1 cellular context compared by ENCODE assay signal in the genomic region with DNA sequence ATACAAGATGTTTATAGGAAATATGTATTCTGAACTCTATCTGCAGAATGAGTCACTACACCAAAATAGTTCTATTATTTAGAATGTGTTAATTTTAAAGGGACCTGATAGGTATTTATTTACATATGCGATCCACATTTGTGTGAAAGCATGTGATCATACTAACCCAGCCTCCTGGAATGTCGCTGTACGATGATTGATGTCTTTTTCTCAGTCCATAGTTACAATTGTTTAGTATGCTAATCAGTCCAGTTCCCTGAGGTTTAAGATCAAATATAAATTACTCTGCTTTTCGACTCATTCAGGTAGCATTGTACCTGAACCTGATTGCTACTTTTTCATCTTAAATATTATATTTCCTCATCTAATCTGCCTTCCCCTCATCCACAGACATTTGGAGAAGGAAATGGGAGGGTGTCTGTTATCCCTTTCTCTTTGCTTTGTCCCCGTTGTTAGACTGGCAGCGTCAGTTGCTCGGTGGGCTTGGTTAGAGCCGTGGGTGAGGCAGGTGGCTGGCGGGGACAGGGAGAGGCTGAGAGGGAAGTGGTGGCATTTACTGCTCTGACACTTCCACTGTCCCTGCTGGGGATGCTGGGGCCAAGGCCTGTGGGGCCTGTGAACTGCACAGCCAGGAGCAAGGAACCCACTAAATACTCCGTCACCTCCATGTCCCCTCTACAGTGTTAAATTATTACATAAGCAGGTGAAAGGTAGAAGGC.
A peak's percentile ranks its signal among the peaks of the same experiment; 100 is the strongest.
TF ChIP-seq lines count a peak whose summit lies in the region.

No MANE protein-coding gene starts in this region.

TF ChIP-seq in K562, 482 proteins besides CTCF, POLR2A, EP300 and RAD21 (continued from another document):
- TF ChIP-seq PBX2 (CRISPR knock-in tag; IDR thresholded peaks at IDR 0.05; ENCODE audit: low read depth): no peak
- TF ChIP-seq PBX2 (tag; conservative IDR thresholded peaks at IDR 0.05; ENCODE audit: low read depth): peak; percentile 61
- TF ChIP-seq TAF15 (IDR thresholded peaks at IDR 0.05; ENCODE audit: low read depth, low read length): no peak
